In the genomic region with DNA sequence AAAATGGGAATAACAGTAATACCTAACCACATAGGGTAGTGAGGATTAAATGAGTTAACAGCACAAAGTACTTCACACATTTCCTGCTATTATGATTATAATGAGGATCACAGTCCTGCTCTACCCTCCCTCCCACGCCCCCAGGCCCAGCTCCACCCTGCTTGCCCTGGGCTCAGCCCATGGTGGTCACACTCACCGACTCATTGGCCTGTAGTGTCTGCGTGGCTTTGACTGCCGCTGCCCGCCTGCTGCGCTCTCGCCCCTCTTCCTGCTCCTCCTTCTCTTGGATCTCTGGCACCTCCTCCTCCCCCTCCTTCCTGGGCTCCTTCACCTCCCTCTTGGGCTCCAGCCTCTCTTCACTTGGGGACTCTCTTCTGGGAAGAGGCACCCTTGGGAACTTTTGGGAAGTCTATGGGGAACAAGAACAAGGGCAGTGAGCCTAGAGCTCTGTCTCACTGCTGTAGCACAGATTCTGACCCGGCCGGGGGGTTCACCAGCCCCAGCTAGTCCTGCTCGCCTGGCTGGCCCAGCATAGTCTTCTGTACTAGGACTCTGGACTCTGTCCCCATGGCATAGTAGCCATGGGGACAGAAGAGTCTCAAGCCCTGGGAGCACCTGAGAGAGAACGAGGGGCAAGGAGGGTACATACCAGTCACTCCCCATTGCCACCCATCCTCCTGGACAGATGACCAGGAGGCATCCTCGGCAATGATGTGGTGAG, we compare ENCODE assay signal across 12 cellular contexts. TPM values are rescaled to one million over a fixed set of nuclear protein-coding genes. Genes with fewer than 3 reads are reported as not detected.
A peak's percentile ranks its signal among the peaks of the same experiment; 100 is the strongest.
DNase-seq lines count a peak whose midpoint lies in the region; ATAC-seq and TF ChIP-seq lines count a peak whose summit lies in the region.
"Had no signal": no experiment of that assay in that cellular context is flagged by ENCODE, and none has a peak within 500 bp of the region (broad histone marks: within the 10 kb centered on the region; RNA-seq: fewer than 3 reads in every experiment).

No MANE protein-coding gene starts in this region.

- CTCF ChIA-PET in activated CD4-positive, alpha-beta T cell treated with anti-CD3 and anti-CD28 coated beads, Interleukin-2, amount 10 ng/mL, durations not matched to agents 7 days and 5 days (lab: Charles Lee), result interaction anchor here (0.8 to 0.9 kb wide), 2 partner anchors 13 to 63 kb away, joined by 3 read pairs; no protein-coding TSS in a partner anchor
- CTCF ChIA-PET in activated B cell treated with CpG ODN at 0.5 μM for 24 hours (lab: Charles Lee), result no interaction called here

- H3K36me3 Mint-ChIP-seq in activated CD4-positive, alpha-beta T cell treated with anti-CD3 and anti-CD28 coated beads, Interleukin-2, amount 10 ng/mL, durations not matched to agents 7 days and 5 days (ENCODE audit: low read depth), result peaks cover 73% of the 10 kb centered on the region
- peaks cover 87% of the 10 kb centered on the region for H3K36me3 Mint-ChIP-seq in activated B cell treated with CpG ODN at 0.5 μM for 24 hours (ENCODE audit: low read depth)
- H3K36me3 Mint-ChIP-seq in stimulated activated naive B cell treated with anti-CD40 and anti-IgM and Interleukin-4, amounts not matched to agents 10 μg/mL and 1 μg/mL and 100 μg/mL, for 72 hours, result peaks cover 37 to 64% of the 10 kb centered on the region in 2 donors

- peaks cover 9% of the 10 kb centered on the region for H3K4me1 Mint-ChIP-seq in activated CD4-positive, alpha-beta T cell treated with anti-CD3 and anti-CD28 coated beads, Interleukin-2, amount 10 ng/mL, durations not matched to agents 7 days and 5 days
- H3K4me1 Mint-ChIP-seq in activated B cell treated with CpG ODN at 0.5 μM for 24 hours, result peaks cover 2% of the 10 kb centered on the region
- H3K4me1 Mint-ChIP-seq in stimulated activated naive B cell treated with anti-CD40 and anti-IgM and Interleukin-4, amounts not matched to agents 10 μg/mL and 1 μg/mL and 100 μg/mL, for 72 hours, result peaks cover 14 to 30% of the 10 kb centered on the region in 2 donors

- ATAC-seq in activated B cell treated with CpG ODN at 0.5 μM for 24 hours (ENCODE audit: low read depth) (no peak), left colon (peak; percentile 30), GM19023 (IDR thresholded peaks at IDR 0.05; ENCODE audit: unreplicated experiment) (no peak), HG02970 (IDR thresholded peaks at IDR 0.05; ENCODE audit: low FRiP score, unreplicated experiment) (no peak)
- no peak for ATAC-seq in stimulated activated naive B cell treated with anti-CD40 and anti-IgM and Interleukin-4, amounts not matched to agents 10 μg/mL and 1 μg/mL and 100 μg/mL, for 72 hours (replicated peaks)

- H3K27me3 Mint-ChIP-seq in activated CD4-positive, alpha-beta T cell treated with anti-CD3 and anti-CD28 coated beads, Interleukin-2, amount 10 ng/mL, durations not matched to agents 7 days and 5 days, result no peaks in the 10 kb centered on the region
- no peaks in the 10 kb centered on the region for H3K27me3 Mint-ChIP-seq in activated B cell treated with CpG ODN at 0.5 μM for 24 hours
- H3K27me3 Mint-ChIP-seq in stimulated activated naive B cell treated with anti-CD40 and anti-IgM and Interleukin-4, amounts not matched to agents 10 μg/mL and 1 μg/mL and 100 μg/mL, for 72 hours, result no peaks in the 10 kb centered on the region

- H3K4me3 Mint-ChIP-seq in activated CD4-positive, alpha-beta T cell treated with anti-CD3 and anti-CD28 coated beads, Interleukin-2, amount 10 ng/mL, durations not matched to agents 7 days and 5 days, result no peak overlapping the region
- no peak overlapping the region for H3K4me3 Mint-ChIP-seq in activated B cell treated with CpG ODN at 0.5 μM for 24 hours
- H3K4me3 Mint-ChIP-seq in stimulated activated naive B cell treated with anti-CD40 and anti-IgM and Interleukin-4, amounts not matched to agents 10 μg/mL and 1 μg/mL and 100 μg/mL, for 72 hours, result peak overlapping the region in 1 of 2 donors; percentile 34

- no peak for TF ChIP-seq CTCF in activated B cell treated with CpG ODN at 0.5 μM for 24 hours (IDR thresholded peaks at IDR 0.05)

- H3K27ac Mint-ChIP-seq in activated CD4-positive, alpha-beta T cell treated with anti-CD3 and anti-CD28 coated beads, Interleukin-2, amount 10 ng/mL, durations not matched to agents 7 days and 5 days, result peak overlapping the region; percentile 41
- peak overlapping the region; percentile 4 for H3K27ac Mint-ChIP-seq in activated B cell treated with CpG ODN at 0.5 μM for 24 hours
- H3K27ac Mint-ChIP-seq in stimulated activated naive B cell treated with anti-CD40 and anti-IgM and Interleukin-4, amounts not matched to agents 10 μg/mL and 1 μg/mL and 100 μg/mL, for 72 hours, result peak overlapping the region; percentile 92

- H3K9me3 Mint-ChIP-seq in activated CD4-positive, alpha-beta T cell treated with anti-CD3 and anti-CD28 coated beads, Interleukin-2, amount 10 ng/mL, durations not matched to agents 7 days and 5 days, result no peaks in the 10 kb centered on the region
- H3K9me3 Mint-ChIP-seq in activated B cell treated with CpG ODN at 0.5 μM for 24 hours, result no peaks in the 10 kb centered on the region
- H3K9me3 Mint-ChIP-seq in stimulated activated naive B cell treated with anti-CD40 and anti-IgM and Interleukin-4, amounts not matched to agents 10 μg/mL and 1 μg/mL and 100 μg/mL, for 72 hours, result no peaks in the 10 kb centered on the region

- intact Hi-C loops in activated B cell treated with CpG ODN at 0.5 μM for 24 hours (cut with micrococcal nuclease) (no loop called here), left colon (cut with DNase I, micrococcal nuclease) (loop anchor here in 1 of 2 donors (10.0 kb wide), 1 partner anchor 104 kb away; no protein-coding TSS in a partner anchor)

- POLR2A ChIA-PET in activated CD4-positive, alpha-beta T cell treated with anti-CD3 and anti-CD28 coated beads, Interleukin-2, amount 10 ng/mL, durations not matched to agents 7 days and 5 days (lab: Charles Lee), result no interaction called here
- POLR2A ChIA-PET in activated B cell treated with CpG ODN at 0.5 μM for 24 hours (lab: Charles Lee), result interaction anchor here (1.7 kb wide), 1 partner anchor 9 kb away, joined by 5 read pairs; no protein-coding TSS in a partner anchor

- no peak for DNase-seq in activated CD4-positive, alpha-beta T cell treated with anti-CD3 and anti-CD28 coated beads, Interleukin-2, amount 10 ng/mL, durations not matched to agents 7 days and 5 days
- no peak for DNase-seq in activated CD4-positive, alpha-beta T cell treated with anti-CD3 and anti-CD28 coated beads, Interleukin-2, amount 50 U/mL, for 48 hours
- no peak for DNase-seq in activated B cell treated with CpG ODN at 0.5 μM for 24 hours
- no peak for DNase-seq in left colon
- no peak for DNase-seq in stimulated activated naive B cell treated with anti-CD40 and anti-IgM and Interleukin-4, amounts not matched to agents 10 μg/mL and 1 μg/mL and 100 μg/mL, for 72 hours
- DNase-seq in NCI-H446 (lab: John Stamatoyannopoulos, UW), result no peak
- DNase-seq: activated CD4-positive, alpha-beta T cell treated with anti-CD3 and anti-CD28 coated beads, Interleukin-2, amount 50 U/mL, for 1 hour; cortex of kidney; midbrain; NCI-H524 had no signal

RNA-seq across cellular contexts. Expression of a gene that starts 7.1 kb away (rescaled TPM):
- 10 to 100 TPM; 23.3 to 25.9 TPM for total RNA-seq in activated CD4-positive, alpha-beta T cell treated with anti-CD3 and anti-CD28 coated beads, Interleukin-2, amount 10 ng/mL, durations not matched to agents 7 days and 5 days
- 19.9 and 22.2 TPM in 2 replicates for total RNA-seq in activated B cell treated with CpG ODN at 0.5 μM for 24 hours
- total RNA-seq in left colon, result 10 to 100 TPM; 15.3 to 47.1 TPM

Comparison
In these comparisons a context has a peak if more than half of its experiments do, and no peak if none do; other contexts are left out.
1. H3K27ac Mint-ChIP-seq: peak in every context shown above with its lines; median percentile 92 in stimulated activated naive B cell treated with anti-CD40 and anti-IgM and Interleukin-4, amounts not matched to agents 10 μg/mL and 1 μg/mL and 100 μg/mL, for 72 hours; 41 in activated CD4-positive, alpha-beta T cell treated with anti-CD3 and anti-CD28 coated beads, Interleukin-2, amount 10 ng/mL, durations not matched to agents 7 days and 5 days; 4 in activated B cell treated with CpG ODN at 0.5 μM for 24 hours.